8 cellular contexts compared by ENCODE assay signal in genomic region chr1:27979151-27979858, GRCh38. TPM values are rescaled to one million over a fixed set of nuclear protein-coding genes. Genes with fewer than 3 reads are reported as not detected.
DNase-seq lines count a peak whose midpoint lies in the region; TF ChIP-seq lines count a peak whose summit lies in the region.

No MANE protein-coding gene starts in this region.

- no peak overlapping the region for H3K27ac ChIP-seq in mammary epithelial cell (ENCODE audit: insufficient read depth, low read depth, low read length)
- peak overlapping the region; percentile 23 to 26 for H3K27ac ChIP-seq in uterus

- WGBS in mammary epithelial cell (ENCODE audit: low coverage, missing lambda C conversion rate), result 30% methylated on average over 1 of the region's 1 CpG

- H3K4me1 ChIP-seq in mammary epithelial cell (ENCODE audit: insufficient read depth, low read length) (no peaks in the 10 kb centered on the region), uterus (no peaks in the 10 kb centered on the region)

- peaks cover 3% of the 10 kb centered on the region for H3K36me3 ChIP-seq in mammary epithelial cell (ENCODE audit: insufficient read depth, low read length)
- no peaks in the 10 kb centered on the region for H3K36me3 ChIP-seq in uterus

- intact Hi-C loops in mammary epithelial cell (cut with micrococcal nuclease), result loop anchor here (1.0 to 10.0 kb wide), 4 partner anchors 19 to 315 kb away; no protein-coding TSS in a partner anchor
- intact Hi-C loops in uterus (cut with DNase I; ENCODE audit: low total_unique reads), result no loop called here

- no peaks in the 10 kb centered on the region for H4K20me1 ChIP-seq in mammary epithelial cell (ENCODE audit: insufficient read depth, low read length)

- H3K4me3 ChIP-seq in mammary epithelial cell (replicated peaks in 1 of 3; ENCODE audit: insufficient read depth in 1 of 3, low read depth in 2 of 3, low read length in 3 of 3) (no peak overlapping the region), uterus (no peak overlapping the region)

- H3K9ac ChIP-seq in mammary epithelial cell (ENCODE audit: insufficient read depth, low read length), result no peak overlapping the region

- H2AFZ ChIP-seq in mammary epithelial cell (ENCODE audit: low read depth, low read length), result no peak overlapping the region

- CTCF ChIA-PET in GM10248 (lab: Yijun Ruan, JAX) (interaction anchor here (0.8 to 11.4 kb wide), 18 partner anchors 8 to 230 kb away, joined by 3 to 78 read pairs (median 5); no protein-coding TSS in a partner anchor), mammary epithelial cell (lab: Charles Lee; ENCODE audit: low non-redundant PET) (interaction anchor here (0.6 kb wide), 2 partner anchors 122 to 230 kb away, joined by 4 to 22 read pairs; no protein-coding TSS in a partner anchor)

- H3K79me2 ChIP-seq in mammary epithelial cell (ENCODE audit: insufficient read depth, low read length), result no peaks in the 10 kb centered on the region

- H3K9me3 ChIP-seq in mammary epithelial cell (replicated peaks; ENCODE audit: insufficient read depth, low read length) (no peaks in the 10 kb centered on the region), uterus (no peaks in the 10 kb centered on the region)

- POLR2A ChIA-PET in GM10248 (lab: Yijun Ruan, JAX), result no interaction called here

- no peak for TF ChIP-seq POLR2A in uterus (IDR thresholded peaks at IDR 0.05)

- in situ Hi-C loops in mammary epithelial cell (cut with MboI; ENCODE audit: low sequenced_read_pairs in 2 of 2), result loop anchor here in 1 of 2 donors (5.0 kb wide), 1 partner anchor 122 kb away; no protein-coding TSS in a partner anchor

- H3K27me3 ChIP-seq in mammary epithelial cell (ENCODE audit: insufficient read depth, low read length) (no peaks in the 10 kb centered on the region), uterus (no peaks in the 10 kb centered on the region)

- no TSS peak for BruUV-seq in mammary epithelial cell (replicated peaks; lab: Mats Ljungman, UMichigan)

- no peak overlapping the region for H3K4me2 ChIP-seq in mammary epithelial cell (ENCODE audit: insufficient read depth, low read depth, low read length)

- TF ChIP-seq CTCF in GM10248 (IDR thresholded peaks at IDR 0.05; ENCODE audit: control extremely low read depth, extremely low read depth, low read depth, missing control alignments) (peak; percentile 15), mammary epithelial cell (conservative IDR thresholded peaks at IDR 0.05 in 1 of 2, IDR thresholded peaks at IDR 0.05 in 1 of 2; ENCODE audit: extremely low read depth in 1 of 2, insufficient read depth in 1 of 2, low read depth in 1 of 2, low read length in 2 of 2) (peak; percentile 45 to 60), uterus (IDR thresholded peaks at IDR 0.05) (peak; percentile 39 to 60 (median 54))

- DNase-seq in AG08395 (ENCODE audit: low spot score) (peak; percentile 62), GM10248 (ENCODE audit: extremely low spot score) (peak; percentile 39), NCI-H446 treated with DMSO at 0.1 percent for 48 hours (lab: John Stamatoyannopoulos, UW) (peak; percentile 75), mammary epithelial cell (peak; percentile 41), left kidney (ENCODE audit: low read depth, low spot score) (peak; percentile 58), uterus (no peak), 8988T (no peak)
- DNase-seq in activated CD8-positive, alpha-beta memory T cell treated with anti-CD3 and anti-CD28 coated beads, Interleukin-2, amount 50 U/mL, for 4 hours, result no peak

- dilution Hi-C loops in mammary epithelial cell (cut with HindIII; ENCODE audit: low sequenced_read_pairs), result no loop called here

RNA-seq across cellular contexts. Expression of gene XKR8, which starts 19.5 kb away (rescaled TPM):
- 1 to 10 TPM; 4.3 to 4.5 TPM for total RNA-seq in mammary epithelial cell
- 5.1 TPM for polyA plus RNA-seq in mammary epithelial cell
- polyA minus RNA-seq in mammary epithelial cell, result 2.6 TPM
- total RNA-seq in uterus, result 1 to 10 TPM in 3 of 4 donors, not detected in 1; 2.8 to 8.2 (median 5.0) TPM

RNA-seq across cellular contexts. Expression of gene SMPDL3B, which starts 44.5 kb away (rescaled TPM):
- 10 to 100 TPM in 1 of 2 donors, 1 to 10 TPM in 1; 3.6 to 10.8 TPM for total RNA-seq in mammary epithelial cell
- polyA plus RNA-seq in mammary epithelial cell, result 13.9 TPM
- polyA minus RNA-seq in mammary epithelial cell, result 3.0 TPM
- total RNA-seq in uterus, result 1 to 10 TPM in 1 of 4 donors, not detected in 3; 6.6 TPM

Comparison
In these comparisons a context has a peak if more than half of its experiments do, and no peak if none do; other contexts are left out.
1. DNase-seq: peak in AG08395 (single experiment), GM10248 (single experiment), NCI-H446 treated with DMSO at 0.1 percent for 48 hours (single experiment), mammary epithelial cell (single experiment) and left kidney (single experiment); none in uterus (0 of 2), 8988T (single experiment) and activated CD8-positive, alpha-beta memory T cell treated with anti-CD3 and anti-CD28 coated beads, Interleukin-2, amount 50 U/mL, for 4 hours (single experiment).
2. Peak in every context shown above with its lines, with median percentiles within 50 percentile points of each other: CTCF ChIP-seq.